In genomic region chr17:7703584-7704574, GRCh38 we compare ENCODE assay signal across 8 cellular contexts. TPM values are rescaled to one million over a fixed set of nuclear protein-coding genes. Genes with fewer than 3 reads are reported as not detected.
DNase-seq lines count a peak whose midpoint lies in the region; ATAC-seq and TF ChIP-seq lines count a peak whose summit lies in the region.

No MANE protein-coding gene starts in this region.

- H3K4me1 Mint-ChIP-seq in CD4-positive, CD25-positive, alpha-beta regulatory T cell, result peaks cover 0 to 26% (median 5%) of the 10 kb centered on the region in 4 donors
- H3K4me1 Mint-ChIP-seq in activated CD4-positive, alpha-beta T cell treated with anti-CD3 and anti-CD28 coated beads, Interleukin-2, amount 10 ng/mL, durations not matched to agents 24 days and 14 days, result peaks cover 12% of the 10 kb centered on the region

- in situ Hi-C loops in astrocyte of the spinal cord (cut with HindIII; ENCODE audit: low sequenced_read_pairs), result no loop called here

- H3K36me3 Mint-ChIP-seq in CD4-positive, CD25-positive, alpha-beta regulatory T cell, result peaks cover 14% of the 10 kb centered on the region
- peaks cover 16% of the 10 kb centered on the region for H3K36me3 Mint-ChIP-seq in activated CD4-positive, alpha-beta T cell treated with anti-CD3 and anti-CD28 coated beads, Interleukin-2, amount 10 ng/mL, durations not matched to agents 24 days and 14 days (ENCODE audit: low read depth)

- peak overlapping the region in 3 of 4 donors; percentile 27 to 67 (median 48) for H3K4me3 Mint-ChIP-seq in CD4-positive, CD25-positive, alpha-beta regulatory T cell
- H3K4me3 Mint-ChIP-seq in activated CD4-positive, alpha-beta T cell treated with anti-CD3 and anti-CD28 coated beads, Interleukin-2, amount 10 ng/mL, durations not matched to agents 24 days and 14 days, result no peak overlapping the region

- H3K4me1 ChIP-seq in CD4-positive, CD25-positive, alpha-beta regulatory T cell (ENCODE audit: control insufficient read depth, insufficient read depth, low read length, poor library complexity, severe bottlenecking), result peaks cover 14% of the 10 kb centered on the region

- H3K36me3 ChIP-seq in CD4-positive, CD25-positive, alpha-beta regulatory T cell (ENCODE audit: control insufficient read depth, insufficient read depth, low read length), result peaks cover 15% of the 10 kb centered on the region

- DNase-seq in CD4-positive, CD25-positive, alpha-beta regulatory T cell, result no peak
- DNase-seq in NCI-H1048 (lab: John Stamatoyannopoulos, UW) (peak; percentile 46), astrocyte of the spinal cord (ENCODE audit: low read depth, low spot score) (peak; percentile 56), islet precursor cell (peak; percentile 95), KG1 (lab: John Stamatoyannopoulos, UW) (no peak)
- no peak for DNase-seq in activated effector memory CD4-positive, alpha-beta T cell treated with anti-CD3 and anti-CD28 coated beads, Interleukin-2, amount 50 U/mL, for 16 hours
- no peak for DNase-seq in activated CD4-positive, alpha-beta T cell treated with anti-CD3 and anti-CD28 coated beads, Interleukin-2, amount 10 ng/mL, durations not matched to agents 24 days and 14 days

- no peak for TF ChIP-seq CTCF in astrocyte of the spinal cord (IDR thresholded peaks at IDR 0.05; ENCODE audit: low read depth, low read length)

- intact Hi-C loops in activated CD4-positive, alpha-beta T cell treated with anti-CD3 and anti-CD28 coated beads, Interleukin-2, amount 10 ng/mL, durations not matched to agents 24 days and 14 days (cut with micrococcal nuclease), result no loop called here

- peaks cover 36% of the 10 kb centered on the region for H3K27me3 Mint-ChIP-seq in CD4-positive, CD25-positive, alpha-beta regulatory T cell
- H3K27me3 Mint-ChIP-seq in activated CD4-positive, alpha-beta T cell treated with anti-CD3 and anti-CD28 coated beads, Interleukin-2, amount 10 ng/mL, durations not matched to agents 24 days and 14 days, result peaks cover 41% of the 10 kb centered on the region

- H3K9me3 Mint-ChIP-seq in CD4-positive, CD25-positive, alpha-beta regulatory T cell, result peaks cover 0 to 3% (median 0%) of the 10 kb centered on the region in 7 donors
- no peaks in the 10 kb centered on the region for H3K9me3 Mint-ChIP-seq in activated CD4-positive, alpha-beta T cell treated with anti-CD3 and anti-CD28 coated beads, Interleukin-2, amount 10 ng/mL, durations not matched to agents 24 days and 14 days

- no peak overlapping the region for H3K4me3 ChIP-seq in CD4-positive, CD25-positive, alpha-beta regulatory T cell (ENCODE audit: low read depth, low read length)
- H3K4me3 ChIP-seq in astrocyte of the spinal cord (ENCODE audit: low read depth, low read length), result no peak overlapping the region

- H3K27ac Mint-ChIP-seq in CD4-positive, CD25-positive, alpha-beta regulatory T cell, result no peak overlapping the region
- no peak overlapping the region for H3K27ac Mint-ChIP-seq in activated CD4-positive, alpha-beta T cell treated with anti-CD3 and anti-CD28 coated beads, Interleukin-2, amount 10 ng/mL, durations not matched to agents 24 days and 14 days

- no peak overlapping the region for H3K27ac ChIP-seq in CD4-positive, CD25-positive, alpha-beta regulatory T cell (ENCODE audit: insufficient read depth, low read length, poor library complexity, severe bottlenecking)

- peaks cover 4% of the 10 kb centered on the region for H3K27me3 ChIP-seq in CD4-positive, CD25-positive, alpha-beta regulatory T cell (ENCODE audit: control insufficient read depth, insufficient read depth, low read length)

- no peak for ATAC-seq in CD4-positive, CD25-positive, alpha-beta regulatory T cell (ENCODE audit: low read depth in 2 of 2)
- ATAC-seq in HG02571 (IDR thresholded peaks at IDR 0.05; ENCODE audit: unreplicated experiment), result no peak

- H3K9me3 ChIP-seq in CD4-positive, CD25-positive, alpha-beta regulatory T cell (ENCODE audit: control insufficient read depth in 2 of 2, low read length in 2 of 2), result no peaks in the 10 kb centered on the region

RNA-seq across cellular contexts. Expression of gene EFNB3, which starts 1.1 kb away (rescaled TPM):
- not detected for total RNA-seq in CD4-positive, CD25-positive, alpha-beta regulatory T cell
- not detected for polyA plus RNA-seq in CD4-positive, CD25-positive, alpha-beta regulatory T cell
- 0.05 TPM in 1 of 2 replicates, not detected in the other for total RNA-seq in activated CD4-positive, alpha-beta T cell treated with anti-CD3 and anti-CD28 coated beads, Interleukin-2, amount 10 ng/mL, durations not matched to agents 24 days and 14 days

RNA-seq across cellular contexts. Expression of gene DNAH2, which starts 13.7 kb away (rescaled TPM):
- not detected for total RNA-seq in CD4-positive, CD25-positive, alpha-beta regulatory T cell
- not detected for polyA plus RNA-seq in CD4-positive, CD25-positive, alpha-beta regulatory T cell
- total RNA-seq in activated CD4-positive, alpha-beta T cell treated with anti-CD3 and anti-CD28 coated beads, Interleukin-2, amount 10 ng/mL, durations not matched to agents 24 days and 14 days, result not detected in 2 replicates

RNA-seq across cellular contexts. Expression of gene WRAP53, which starts 15.6 kb away (rescaled TPM):
- 7.9 TPM for total RNA-seq in CD4-positive, CD25-positive, alpha-beta regulatory T cell
- polyA plus RNA-seq in CD4-positive, CD25-positive, alpha-beta regulatory T cell, result 10 to 100 TPM; 11.1 to 16.4 (median 12.0) TPM
- total RNA-seq in activated CD4-positive, alpha-beta T cell treated with anti-CD3 and anti-CD28 coated beads, Interleukin-2, amount 10 ng/mL, durations not matched to agents 24 days and 14 days, result 33.8 and 35.0 TPM in 2 replicates

RNA-seq across cellular contexts. Expression of gene TP53, which starts 16.6 kb away (rescaled TPM):
- 61.3 TPM for total RNA-seq in CD4-positive, CD25-positive, alpha-beta regulatory T cell
- 10 to 100 TPM; 29.4 to 35.1 (median 32.1) TPM for polyA plus RNA-seq in CD4-positive, CD25-positive, alpha-beta regulatory T cell
- 177 and 178 TPM in 2 replicates for total RNA-seq in activated CD4-positive, alpha-beta T cell treated with anti-CD3 and anti-CD28 coated beads, Interleukin-2, amount 10 ng/mL, durations not matched to agents 24 days and 14 days

RNA-seq across cellular contexts. Expression of gene ATP1B2, which starts 53.2 kb away (rescaled TPM):
- total RNA-seq in CD4-positive, CD25-positive, alpha-beta regulatory T cell, result not detected
- polyA plus RNA-seq in CD4-positive, CD25-positive, alpha-beta regulatory T cell, result not detected
- total RNA-seq in activated CD4-positive, alpha-beta T cell treated with anti-CD3 and anti-CD28 coated beads, Interleukin-2, amount 10 ng/mL, durations not matched to agents 24 days and 14 days, result 0.14 and 0.37 TPM in 2 replicates

Comparison
In these comparisons a context has a peak if more than half of its experiments do, and no peak if none do; other contexts are left out.
1. DNase-seq: peak in NCI-H1048 (single experiment), astrocyte of the spinal cord (single experiment) and islet precursor cell (single experiment); none in CD4-positive, CD25-positive, alpha-beta regulatory T cell (0 of 3), activated effector memory CD4-positive, alpha-beta T cell treated with anti-CD3 and anti-CD28 coated beads, Interleukin-2, amount 50 U/mL, for 16 hours (single experiment), activated CD4-positive, alpha-beta T cell treated with anti-CD3 and anti-CD28 coated beads, Interleukin-2, amount 10 ng/mL, durations not matched to agents 24 days and 14 days (single experiment) and KG1 (single experiment).